ENCODE assay signal across 2 cellular contexts in the genomic region with DNA sequence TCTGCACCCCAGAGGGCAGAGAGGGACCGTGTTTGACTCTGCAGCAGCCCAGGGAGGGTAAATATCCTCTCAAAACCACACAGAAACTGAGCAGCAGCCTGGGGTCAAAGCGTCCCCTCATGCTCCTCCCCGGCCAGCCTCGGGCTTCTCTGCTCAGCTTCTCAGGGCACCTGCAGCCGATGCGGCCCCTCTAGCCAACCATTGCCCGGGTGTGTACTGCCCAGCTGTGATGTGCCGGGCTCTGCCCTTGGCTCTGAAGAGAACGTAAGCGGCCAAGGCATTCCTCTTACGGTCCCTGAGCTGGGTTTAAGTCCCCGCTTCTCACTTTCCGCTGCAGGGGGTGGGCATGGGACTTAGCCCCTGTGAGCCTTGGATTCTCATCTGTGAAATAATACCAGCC.
TF ChIP-seq lines count a peak whose summit lies in the region.

No MANE protein-coding gene starts in this region.

TF ChIP-seq in WTC11, 78 proteins besides CTCF, POLR2A, EP300 and RAD21 (continues in another document):
- TF ChIP-seq NFE2L1 (CRISPR knock-in tag; IDR thresholded peaks at IDR 0.05) (no peak), ESRRA (CRISPR knock-in tag; IDR thresholded peaks at IDR 0.05; ENCODE audit: borderline replicate concordance) (no peak), SOX15 (CRISPR knock-in tag; IDR thresholded peaks at IDR 0.05) (no peak), NR1H2 (CRISPR knock-in tag; IDR thresholded peaks at IDR 0.05) (no peak), NFYB (CRISPR knock-in tag; conservative IDR thresholded peaks at IDR 0.05; ENCODE audit: low read depth) (no peak), ZNF232 (CRISPR knock-in tag; IDR thresholded peaks at IDR 0.05) (no peak), NFATC4 (CRISPR knock-in tag; IDR thresholded peaks at IDR 0.05) (no peak)
- TF ChIP-seq, protein P1, sequence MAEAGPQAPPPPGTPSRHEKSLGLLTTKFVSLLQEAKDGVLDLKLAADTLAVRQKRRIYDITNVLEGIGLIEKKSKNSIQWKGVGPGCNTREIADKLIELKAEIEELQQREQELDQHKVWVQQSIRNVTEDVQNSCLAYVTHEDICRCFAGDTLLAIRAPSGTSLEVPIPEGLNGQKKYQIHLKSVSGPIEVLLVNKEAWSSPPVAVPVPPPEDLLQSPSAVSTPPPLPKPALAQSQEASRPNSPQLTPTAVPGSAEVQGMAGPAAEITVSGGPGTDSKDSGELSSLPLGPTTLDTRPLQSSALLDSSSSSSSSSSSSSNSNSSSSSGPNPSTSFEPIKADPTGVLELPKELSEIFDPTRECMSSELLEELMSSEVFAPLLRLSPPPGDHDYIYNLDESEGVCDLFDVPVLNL (CRISPR knock-in tag; IDR thresholded peaks at IDR 0.05; ENCODE audit: borderline replicate concordance, low read depth), result no peak
- TF ChIP-seq, protein P2, sequence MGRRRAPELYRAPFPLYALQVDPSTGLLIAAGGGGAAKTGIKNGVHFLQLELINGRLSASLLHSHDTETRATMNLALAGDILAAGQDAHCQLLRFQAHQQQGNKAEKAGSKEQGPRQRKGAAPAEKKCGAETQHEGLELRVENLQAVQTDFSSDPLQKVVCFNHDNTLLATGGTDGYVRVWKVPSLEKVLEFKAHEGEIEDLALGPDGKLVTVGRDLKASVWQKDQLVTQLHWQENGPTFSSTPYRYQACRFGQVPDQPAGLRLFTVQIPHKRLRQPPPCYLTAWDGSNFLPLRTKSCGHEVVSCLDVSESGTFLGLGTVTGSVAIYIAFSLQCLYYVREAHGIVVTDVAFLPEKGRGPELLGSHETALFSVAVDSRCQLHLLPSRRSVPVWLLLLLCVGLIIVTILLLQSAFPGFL (CRISPR knock-in tag; IDR thresholded peaks at IDR 0.05; ENCODE audit: borderline replicate concordance), result no peak
- TF ChIP-seq, protein P3, sequence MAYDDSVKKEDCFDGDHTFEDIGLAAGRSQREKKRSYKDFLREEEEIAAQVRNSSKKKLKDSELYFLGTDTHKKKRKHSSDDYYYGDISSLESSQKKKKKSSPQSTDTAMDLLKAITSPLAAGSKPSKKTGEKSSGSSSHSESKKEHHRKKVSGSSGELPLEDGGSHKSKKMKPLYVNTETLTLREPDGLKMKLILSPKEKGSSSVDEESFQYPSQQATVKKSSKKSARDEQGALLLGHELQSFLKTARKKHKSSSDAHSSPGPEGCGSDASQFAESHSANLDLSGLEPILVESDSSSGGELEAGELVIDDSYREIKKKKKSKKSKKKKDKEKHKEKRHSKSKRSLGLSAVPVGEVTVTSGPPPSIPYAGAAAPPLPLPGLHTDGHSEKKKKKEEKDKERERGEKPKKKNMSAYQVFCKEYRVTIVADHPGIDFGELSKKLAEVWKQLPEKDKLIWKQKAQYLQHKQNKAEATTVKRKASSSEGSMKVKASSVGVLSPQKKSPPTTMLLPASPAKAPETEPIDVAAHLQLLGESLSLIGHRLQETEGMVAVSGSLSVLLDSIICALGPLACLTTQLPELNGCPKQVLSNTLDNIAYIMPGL (CRISPR knock-in tag; IDR thresholded peaks at IDR 0.05), result no peak
- TF ChIP-seq, protein P4, sequence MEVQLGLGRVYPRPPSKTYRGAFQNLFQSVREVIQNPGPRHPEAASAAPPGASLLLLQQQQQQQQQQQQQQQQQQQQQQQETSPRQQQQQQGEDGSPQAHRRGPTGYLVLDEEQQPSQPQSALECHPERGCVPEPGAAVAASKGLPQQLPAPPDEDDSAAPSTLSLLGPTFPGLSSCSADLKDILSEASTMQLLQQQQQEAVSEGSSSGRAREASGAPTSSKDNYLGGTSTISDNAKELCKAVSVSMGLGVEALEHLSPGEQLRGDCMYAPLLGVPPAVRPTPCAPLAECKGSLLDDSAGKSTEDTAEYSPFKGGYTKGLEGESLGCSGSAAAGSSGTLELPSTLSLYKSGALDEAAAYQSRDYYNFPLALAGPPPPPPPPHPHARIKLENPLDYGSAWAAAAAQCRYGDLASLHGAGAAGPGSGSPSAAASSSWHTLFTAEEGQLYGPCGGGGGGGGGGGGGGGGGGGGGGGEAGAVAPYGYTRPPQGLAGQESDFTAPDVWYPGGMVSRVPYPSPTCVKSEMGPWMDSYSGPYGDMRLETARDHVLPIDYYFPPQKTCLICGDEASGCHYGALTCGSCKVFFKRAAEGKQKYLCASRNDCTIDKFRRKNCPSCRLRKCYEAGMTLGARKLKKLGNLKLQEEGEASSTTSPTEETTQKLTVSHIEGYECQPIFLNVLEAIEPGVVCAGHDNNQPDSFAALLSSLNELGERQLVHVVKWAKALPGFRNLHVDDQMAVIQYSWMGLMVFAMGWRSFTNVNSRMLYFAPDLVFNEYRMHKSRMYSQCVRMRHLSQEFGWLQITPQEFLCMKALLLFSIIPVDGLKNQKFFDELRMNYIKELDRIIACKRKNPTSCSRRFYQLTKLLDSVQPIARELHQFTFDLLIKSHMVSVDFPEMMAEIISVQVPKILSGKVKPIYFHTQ (CRISPR knock-in tag; IDR thresholded peaks at IDR 0.05), result no peak
- TF ChIP-seq, protein P5, sequence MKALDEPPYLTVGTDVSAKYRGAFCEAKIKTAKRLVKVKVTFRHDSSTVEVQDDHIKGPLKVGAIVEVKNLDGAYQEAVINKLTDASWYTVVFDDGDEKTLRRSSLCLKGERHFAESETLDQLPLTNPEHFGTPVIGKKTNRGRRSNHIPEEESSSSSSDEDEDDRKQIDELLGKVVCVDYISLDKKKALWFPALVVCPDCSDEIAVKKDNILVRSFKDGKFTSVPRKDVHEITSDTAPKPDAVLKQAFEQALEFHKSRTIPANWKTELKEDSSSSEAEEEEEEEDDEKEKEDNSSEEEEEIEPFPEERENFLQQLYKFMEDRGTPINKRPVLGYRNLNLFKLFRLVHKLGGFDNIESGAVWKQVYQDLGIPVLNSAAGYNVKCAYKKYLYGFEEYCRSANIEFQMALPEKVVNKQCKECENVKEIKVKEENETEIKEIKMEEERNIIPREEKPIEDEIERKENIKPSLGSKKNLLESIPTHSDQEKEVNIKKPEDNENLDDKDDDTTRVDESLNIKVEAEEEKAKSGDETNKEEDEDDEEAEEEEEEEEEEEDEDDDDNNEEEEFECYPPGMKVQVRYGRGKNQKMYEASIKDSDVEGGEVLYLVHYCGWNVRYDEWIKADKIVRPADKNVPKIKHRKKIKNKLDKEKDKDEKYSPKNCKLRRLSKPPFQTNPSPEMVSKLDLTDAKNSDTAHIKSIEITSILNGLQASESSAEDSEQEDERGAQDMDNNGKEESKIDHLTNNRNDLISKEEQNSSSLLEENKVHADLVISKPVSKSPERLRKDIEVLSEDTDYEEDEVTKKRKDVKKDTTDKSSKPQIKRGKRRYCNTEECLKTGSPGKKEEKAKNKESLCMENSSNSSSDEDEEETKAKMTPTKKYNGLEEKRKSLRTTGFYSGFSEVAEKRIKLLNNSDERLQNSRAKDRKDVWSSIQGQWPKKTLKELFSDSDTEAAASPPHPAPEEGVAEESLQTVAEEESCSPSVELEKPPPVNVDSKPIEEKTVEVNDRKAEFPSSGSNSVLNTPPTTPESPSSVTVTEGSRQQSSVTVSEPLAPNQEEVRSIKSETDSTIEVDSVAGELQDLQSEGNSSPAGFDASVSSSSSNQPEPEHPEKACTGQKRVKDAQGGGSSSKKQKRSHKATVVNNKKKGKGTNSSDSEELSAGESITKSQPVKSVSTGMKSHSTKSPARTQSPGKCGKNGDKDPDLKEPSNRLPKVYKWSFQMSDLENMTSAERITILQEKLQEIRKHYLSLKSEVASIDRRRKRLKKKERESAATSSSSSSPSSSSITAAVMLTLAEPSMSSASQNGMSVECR (CRISPR knock-in tag; IDR thresholded peaks at IDR 0.05; ENCODE audit: borderline replicate concordance), result no peak

TF ChIP-seq in HepG2, 621 proteins besides CTCF, POLR2A, EP300 and RAD21:
- no peak for TF ChIP-seq BCL6 (CRISPR knock-in tag; IDR thresholded peaks at IDR 0.05)
- peak; percentile 17; the same call in 1 of the 2 replicates for TF ChIP-seq ZNF768 (CRISPR knock-in tag; IDR thresholded peaks at IDR 0.05)
- no peak for TF ChIP-seq ZNF484 (CRISPR knock-in tag; IDR thresholded peaks at IDR 0.05; ENCODE audit: borderline replicate concordance, low read depth)
- TF ChIP-seq, protein P6, sequence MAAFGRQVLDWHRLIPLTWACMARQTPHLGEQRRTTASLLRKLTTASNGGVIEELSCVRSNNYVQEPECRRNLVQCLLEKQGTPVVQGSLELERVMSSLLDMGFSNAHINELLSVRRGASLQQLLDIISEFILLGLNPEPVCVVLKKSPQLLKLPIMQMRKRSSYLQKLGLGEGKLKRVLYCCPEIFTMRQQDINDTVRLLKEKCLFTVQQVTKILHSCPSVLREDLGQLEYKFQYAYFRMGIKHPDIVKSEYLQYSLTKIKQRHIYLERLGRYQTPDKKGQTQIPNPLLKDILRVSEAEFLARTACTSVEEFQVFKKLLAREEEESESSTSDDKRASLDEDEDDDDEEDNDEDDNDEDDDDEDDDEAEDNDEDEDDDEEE (CRISPR knock-in tag; IDR thresholded peaks at IDR 0.05), result no peak
